8 cellular contexts compared by ENCODE assay signal in genomic region chr22:43090130-43090789, GRCh38. TPM values are rescaled to one million over a fixed set of nuclear protein-coding genes. Genes with fewer than 3 reads are reported as not detected.
DNase-seq lines count a peak whose midpoint lies in the region; ATAC-seq and TF ChIP-seq lines count a peak whose summit lies in the region.

No MANE protein-coding gene starts in this region.

- H3K4me3 ChIP-seq in mammary epithelial cell (replicated peaks in 1 of 3; ENCODE audit: insufficient read depth in 1 of 3, low read depth in 2 of 3, low read length in 3 of 3), result no peak overlapping the region

- peaks cover 15% of the 10 kb centered on the region for H3K4me1 ChIP-seq in mammary epithelial cell (ENCODE audit: insufficient read depth, low read length)

- H3K27ac ChIP-seq in mammary epithelial cell (ENCODE audit: insufficient read depth, low read depth, low read length), result no peak overlapping the region

- H3K4me1 Mint-ChIP-seq in T-helper 2 cell treated with Interferon-gamma antibody and Interleukin-4, amounts not matched to agents 5 μg/mL and 100 μg/mL, for 36 hours (ENCODE audit: low read depth), result peaks cover 30% of the 10 kb centered on the region

- BruUV-seq in mammary epithelial cell (replicated peaks; lab: Mats Ljungman, UMichigan), result no TSS peak

- 40% methylated on average over 6 of the region's 6 CpGs for WGBS in mammary epithelial cell (ENCODE audit: low coverage, missing lambda C conversion rate)

- H3K27ac Mint-ChIP-seq in T-helper 2 cell treated with Interferon-gamma antibody and Interleukin-4, amounts not matched to agents 5 μg/mL and 100 μg/mL, for 36 hours, result peak overlapping the region; percentile 65

- in situ Hi-C loops in mammary epithelial cell (cut with MboI; ENCODE audit: low sequenced_read_pairs in 2 of 2), result no loop called here

- CTCF ChIA-PET in mammary epithelial cell (lab: Charles Lee; ENCODE audit: low non-redundant PET), result interaction anchor here (0.5 to 1.0 kb wide), 6 partner anchors 99 to 475 kb away, joined by 3 to 11 read pairs (median 3); no protein-coding TSS in a partner anchor

- H3K4me3 Mint-ChIP-seq in T-helper 2 cell treated with Interferon-gamma antibody and Interleukin-4, amounts not matched to agents 5 μg/mL and 100 μg/mL, for 36 hours, result peak overlapping the region; percentile 66

- H3K27me3 ChIP-seq in mammary epithelial cell (ENCODE audit: insufficient read depth, low read length), result no peaks in the 10 kb centered on the region

- dilution Hi-C loops in mammary epithelial cell (cut with HindIII; ENCODE audit: low sequenced_read_pairs), result no loop called here

- H2AFZ ChIP-seq in mammary epithelial cell (ENCODE audit: low read depth, low read length), result no peak overlapping the region

- intact Hi-C loops in mammary epithelial cell (cut with micrococcal nuclease), result loop anchor here (1.0 to 5.0 kb wide), 6 partner anchors 57 to 469 kb away; no protein-coding TSS in a partner anchor

- H3K36me3 ChIP-seq in mammary epithelial cell (ENCODE audit: insufficient read depth, low read length), result no peaks in the 10 kb centered on the region

- ATAC-seq in HG03159 (IDR thresholded peaks at IDR 0.05; ENCODE audit: unreplicated experiment), result no peak

- H3K9ac ChIP-seq in mammary epithelial cell (ENCODE audit: insufficient read depth, low read length), result no peak overlapping the region

- no peaks in the 10 kb centered on the region for H4K20me1 ChIP-seq in mammary epithelial cell (ENCODE audit: insufficient read depth, low read length)

- no peaks in the 10 kb centered on the region for H3K9me3 ChIP-seq in mammary epithelial cell (replicated peaks; ENCODE audit: insufficient read depth, low read length)

- H3K79me2 ChIP-seq in mammary epithelial cell (ENCODE audit: insufficient read depth, low read length), result no peaks in the 10 kb centered on the region

- DNase-seq in activated CD4-positive, alpha-beta T cell treated with anti-CD3 and anti-CD28 coated beads for 24 hours (ENCODE audit: low read depth in 2 of 2), result peak; percentile 21 to 24
- no peak for DNase-seq in activated CD4-positive, alpha-beta T cell treated with anti-CD3 and anti-CD28 coated beads for 1 hour
- DNase-seq in NCI-H1930 (lab: John Stamatoyannopoulos, UW) (peak; percentile 35 to 58), mammary epithelial cell (peak; percentile 89), left kidney (ENCODE audit: low read depth, low spot score) (peak; percentile 92)
- peak; percentile 59 for DNase-seq in T-helper 2 cell treated with Interferon-gamma antibody and Interleukin-4, amounts not matched to agents 5 μg/mL and 100 μg/mL, for 36 hours (ENCODE audit: low spot score)
- DNase-seq in stimulated activated CD4-positive, alpha-beta T cell treated with anti-CD3 and anti-CD28 coated beads, Interleukin-2, amount 100 ng/mL, for 48 hours, result peak; percentile 29 to 40

- TF ChIP-seq CTCF in mammary epithelial cell (conservative IDR thresholded peaks at IDR 0.05 in 1 of 2, IDR thresholded peaks at IDR 0.05 in 1 of 2; ENCODE audit: extremely low read depth in 1 of 2, insufficient read depth in 1 of 2, low read depth in 1 of 2, low read length in 2 of 2), result peak; percentile 45 to 69

- no peaks in the 10 kb centered on the region for H3K27me3 Mint-ChIP-seq in T-helper 2 cell treated with Interferon-gamma antibody and Interleukin-4, amounts not matched to agents 5 μg/mL and 100 μg/mL, for 36 hours (ENCODE audit: low read depth)

- H3K9me3 Mint-ChIP-seq in T-helper 2 cell treated with Interferon-gamma antibody and Interleukin-4, amounts not matched to agents 5 μg/mL and 100 μg/mL, for 36 hours, result no peaks in the 10 kb centered on the region

- peak overlapping the region; percentile 82 for H3K4me2 ChIP-seq in mammary epithelial cell (ENCODE audit: insufficient read depth, low read depth, low read length)

- H3K36me3 Mint-ChIP-seq in T-helper 2 cell treated with Interferon-gamma antibody and Interleukin-4, amounts not matched to agents 5 μg/mL and 100 μg/mL, for 36 hours (ENCODE audit: low read depth), result peaks cover 3% of the 10 kb centered on the region

RNA-seq across cellular contexts. Expression of gene TTLL1, which starts 1.1 kb away (rescaled TPM):
- 10 to 100 TPM in 1 of 2 donors, 1 to 10 TPM in 1; 3.6 to 12.0 TPM for total RNA-seq in mammary epithelial cell
- polyA plus RNA-seq in mammary epithelial cell, result 3.3 TPM
- 5.2 TPM for polyA minus RNA-seq in mammary epithelial cell

RNA-seq across cellular contexts. Expression of gene BIK, which starts 20.3 kb away (rescaled TPM):
- 1 to 10 TPM; 2.0 to 3.7 TPM for total RNA-seq in mammary epithelial cell
- 2.6 TPM for polyA plus RNA-seq in mammary epithelial cell
- 4.9 TPM for polyA minus RNA-seq in mammary epithelial cell

RNA-seq across cellular contexts. Expression of gene MCAT, which starts 52.9 kb away (rescaled TPM):
- total RNA-seq in mammary epithelial cell, result 10 to 100 TPM; 17.5 to 18.7 TPM
- polyA plus RNA-seq in mammary epithelial cell, result 19.9 TPM
- polyA minus RNA-seq in mammary epithelial cell, result 11.4 TPM
